ENCODE assay signal across 11 cellular contexts in the genomic region with DNA sequence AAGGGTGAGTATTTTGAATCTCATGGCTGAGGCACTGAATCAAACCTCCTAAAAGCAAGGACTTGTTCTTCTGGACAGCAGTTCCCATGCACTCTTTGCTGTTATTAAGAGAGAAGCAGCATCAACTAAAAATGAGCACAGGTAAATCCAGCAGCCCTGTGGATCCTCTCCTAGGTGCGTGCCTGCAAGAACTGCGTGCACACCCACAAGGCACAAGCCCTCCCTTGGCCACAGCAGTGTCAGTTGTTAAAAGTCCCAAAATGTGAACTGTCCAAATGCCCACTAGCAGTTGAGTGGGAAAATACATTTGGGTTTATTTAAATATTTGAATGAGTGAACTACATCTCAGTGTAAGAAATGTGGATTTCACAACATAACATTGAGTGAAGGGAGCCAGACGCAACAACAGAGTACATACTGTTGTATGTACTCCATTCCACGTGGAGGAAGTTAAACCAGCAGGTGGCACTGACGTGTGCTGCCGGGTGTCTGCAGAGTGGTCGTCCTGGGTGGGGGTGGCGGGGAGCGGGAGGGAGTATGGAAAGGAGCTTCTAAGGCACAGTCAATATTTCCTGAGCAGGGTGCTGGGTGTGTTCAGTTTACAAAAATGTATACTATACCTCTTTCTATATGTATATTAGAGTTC.
DNase-seq lines count a peak whose midpoint lies in the region; ATAC-seq and TF ChIP-seq lines count a peak whose summit lies in the region.
"Had no signal": no experiment of that assay in that cellular context is flagged by ENCODE, and none has a peak within 500 bp of the region (broad histone marks: within the 10 kb centered on the region; RNA-seq: fewer than 3 reads in every experiment).

No MANE protein-coding gene starts in this region.

- no peak for ATAC-seq in activated CD8-positive, alpha-beta T cell treated with anti-CD3 and anti-CD28 coated beads for 36 hours
- no peak for ATAC-seq in activated CD8-positive, alpha-beta T cell treated with anti-CD3 and anti-CD28 coated beads, Interleukin-2, amount 10 ng/mL, durations not matched to agents 7 days and 5 days
- ATAC-seq in upper lobe of right lung, result peak; percentile 32
- no peak for ATAC-seq in HG02798 (IDR thresholded peaks at IDR 0.05; ENCODE audit: poor library complexity, unreplicated experiment)
- no peak for ATAC-seq in HG02840 (IDR thresholded peaks at IDR 0.05; ENCODE audit: low FRiP score, unreplicated experiment)

- POLR2A ChIA-PET in activated CD8-positive, alpha-beta T cell treated with anti-CD3 and anti-CD28 coated beads for 36 hours (lab: Charles Lee), result no interaction called here
- POLR2A ChIA-PET in activated CD8-positive, alpha-beta T cell treated with anti-CD3 and anti-CD28 coated beads, Interleukin-2, amount 10 ng/mL, durations not matched to agents 7 days and 5 days (lab: Charles Lee), result no interaction called here

- no peaks in the 10 kb centered on the region for H3K4me1 Mint-ChIP-seq in activated CD8-positive, alpha-beta T cell treated with anti-CD3 and anti-CD28 coated beads for 36 hours (ENCODE audit: low read depth)
- no peaks in the 10 kb centered on the region for H3K4me1 Mint-ChIP-seq in activated CD8-positive, alpha-beta T cell treated with anti-CD3 and anti-CD28 coated beads, Interleukin-2, amount 10 ng/mL, durations not matched to agents 7 days and 5 days (ENCODE audit: low read depth)
- H3K4me1 Mint-ChIP-seq: central memory CD8-positive, alpha-beta T cell had no signal

- CTCF ChIA-PET in activated CD8-positive, alpha-beta T cell treated with anti-CD3 and anti-CD28 coated beads for 36 hours (lab: Charles Lee), result no interaction called here
- CTCF ChIA-PET in activated CD8-positive, alpha-beta T cell treated with anti-CD3 and anti-CD28 coated beads, Interleukin-2, amount 10 ng/mL, durations not matched to agents 7 days and 5 days (lab: Charles Lee), result no interaction called here

- H3K9me3 Mint-ChIP-seq in activated CD8-positive, alpha-beta T cell treated with anti-CD3 and anti-CD28 coated beads for 36 hours, result no peaks in the 10 kb centered on the region
- no peaks in the 10 kb centered on the region for H3K9me3 Mint-ChIP-seq in activated CD8-positive, alpha-beta T cell treated with anti-CD3 and anti-CD28 coated beads, Interleukin-2, amount 10 ng/mL, durations not matched to agents 7 days and 5 days (ENCODE audit: insufficient read depth)
- H3K9me3 Mint-ChIP-seq: activated B cell treated with CpG ODN at 0.5 μM for 24 hours; central memory CD8-positive, alpha-beta T cell had no signal

- intact Hi-C loops in activated CD8-positive, alpha-beta T cell treated with anti-CD3 and anti-CD28 coated beads for 36 hours (cut with micrococcal nuclease), result loop anchor here (5.0 kb wide), 1 partner anchor 612 kb away; no protein-coding TSS in a partner anchor
- intact Hi-C loops in upper lobe of right lung (cut with DNase I), result no loop called here

- no peaks in the 10 kb centered on the region for H3K79me2 ChIP-seq in fibroblast of lung (ENCODE audit: control insufficient read depth, insufficient read depth, low read length)

- no peaks in the 10 kb centered on the region for H4K20me1 ChIP-seq in fibroblast of lung (ENCODE audit: control insufficient read depth, extremely low read depth, insufficient read depth, low read length)

- no peak for TF ChIP-seq CTCF in activated CD8-positive, alpha-beta T cell treated with anti-CD3 and anti-CD28 coated beads for 36 hours (IDR thresholded peaks at IDR 0.05)
- peak; percentile 39 to 47 for TF ChIP-seq CTCF in fibroblast of lung (conservative IDR thresholded peaks at IDR 0.05 in 1 of 2, IDR thresholded peaks at IDR 0.05 in 1 of 2; ENCODE audit: low read depth in 1 of 2, low read length in 2 of 2)
- TF ChIP-seq CTCF in upper lobe of right lung (IDR thresholded peaks at IDR 0.05), result peak; percentile 13

- peaks cover 2% of the 10 kb centered on the region for H3K4me1 ChIP-seq in fibroblast of lung (ENCODE audit: control insufficient read depth, extremely low read depth, insufficient read depth, low read length)
- H3K4me1 ChIP-seq in upper lobe of right lung, result no peaks in the 10 kb centered on the region

- no peaks in the 10 kb centered on the region for H3K36me3 ChIP-seq in fibroblast of lung (ENCODE audit: control insufficient read depth, insufficient read depth, low read length)
- H3K36me3 ChIP-seq in upper lobe of right lung, result no peaks in the 10 kb centered on the region

- no peak overlapping the region for H3K4me2 ChIP-seq in fibroblast of lung (ENCODE audit: extremely low read depth, insufficient read depth, low read length)

- no peak overlapping the region for H3K27ac Mint-ChIP-seq in activated CD8-positive, alpha-beta T cell treated with anti-CD3 and anti-CD28 coated beads for 36 hours
- H3K27ac Mint-ChIP-seq in activated CD8-positive, alpha-beta T cell treated with anti-CD3 and anti-CD28 coated beads, Interleukin-2, amount 10 ng/mL, durations not matched to agents 7 days and 5 days, result no peak overlapping the region
- H3K27ac Mint-ChIP-seq: activated B cell treated with CpG ODN at 0.5 μM for 24 hours had no signal

- DNase-seq in activated CD8-positive, alpha-beta T cell treated with anti-CD3 and anti-CD28 coated beads for 36 hours, result peak; percentile 8
- no peak for DNase-seq in activated CD8-positive, alpha-beta T cell treated with anti-CD3 and anti-CD28 coated beads, Interleukin-2, amount 10 ng/mL, durations not matched to agents 7 days and 5 days
- peak; percentile 84 for DNase-seq in NCI-H82 treated with DMSO at 0.1 percent for 48 hours (lab: John Stamatoyannopoulos, UW; ENCODE audit: unreplicated experiment)
- DNase-seq in fibroblast of lung (ENCODE audit: low read depth in 2 of 2), result peak; percentile 41 to 71
- no peak for DNase-seq in upper lobe of right lung
- no peak for DNase-seq in cerebellar nuclear complex (lab: John Stamatoyannopoulos, UW)
- DNase-seq: activated B cell treated with CpG ODN at 0.5 μM for 24 hours, MV-4-11 had no signal

- no peak overlapping the region for H3K4me3 ChIP-seq in fibroblast of lung (replicated peaks in 1 of 4; ENCODE audit: control extremely low read depth in 1 of 4, insufficient read depth in 1 of 4, low read depth in 3 of 4, low read length in 4 of 4)
- H3K4me3 ChIP-seq in upper lobe of right lung, result no peak overlapping the region

- no peak overlapping the region for H3K9ac ChIP-seq in fibroblast of lung (ENCODE audit: insufficient read depth, low read length)

- H2AFZ ChIP-seq in fibroblast of lung (ENCODE audit: low read length), result no peak overlapping the region

- peaks cover 23% of the 10 kb centered on the region for H3K27me3 Mint-ChIP-seq in activated CD8-positive, alpha-beta T cell treated with anti-CD3 and anti-CD28 coated beads for 36 hours
- peaks cover 13% of the 10 kb centered on the region for H3K27me3 Mint-ChIP-seq in activated CD8-positive, alpha-beta T cell treated with anti-CD3 and anti-CD28 coated beads, Interleukin-2, amount 10 ng/mL, durations not matched to agents 7 days and 5 days (ENCODE audit: low read depth)

- H3K27ac ChIP-seq in fibroblast of lung (ENCODE audit: insufficient read depth, low read length) (no peak overlapping the region), upper lobe of right lung (no peak overlapping the region)

- H3K27me3 ChIP-seq in fibroblast of lung (ENCODE audit: control insufficient read depth, insufficient read depth, low read length) (no peaks in the 10 kb centered on the region), upper lobe of right lung (peaks cover 11% of the 10 kb centered on the region)

- H3K36me3 Mint-ChIP-seq in activated CD8-positive, alpha-beta T cell treated with anti-CD3 and anti-CD28 coated beads for 36 hours (ENCODE audit: low read depth), result no peaks in the 10 kb centered on the region
- no peaks in the 10 kb centered on the region for H3K36me3 Mint-ChIP-seq in activated CD8-positive, alpha-beta T cell treated with anti-CD3 and anti-CD28 coated beads, Interleukin-2, amount 10 ng/mL, durations not matched to agents 7 days and 5 days (ENCODE audit: low read depth)

- no peak overlapping the region for H3K4me3 Mint-ChIP-seq in activated CD8-positive, alpha-beta T cell treated with anti-CD3 and anti-CD28 coated beads for 36 hours
- no peak overlapping the region for H3K4me3 Mint-ChIP-seq in activated CD8-positive, alpha-beta T cell treated with anti-CD3 and anti-CD28 coated beads, Interleukin-2, amount 10 ng/mL, durations not matched to agents 7 days and 5 days
- H3K4me3 Mint-ChIP-seq: activated B cell treated with CpG ODN at 0.5 μM for 24 hours; central memory CD8-positive, alpha-beta T cell had no signal

- H3K9me3 ChIP-seq in fibroblast of lung (ENCODE audit: control insufficient read depth, insufficient read depth, low read depth, low read length) (no peaks in the 10 kb centered on the region), upper lobe of right lung (no peaks in the 10 kb centered on the region)

Comparison
In these comparisons a context has a peak if more than half of its experiments do, and no peak if none do; other contexts are left out.
1. DNase-seq: peak in activated CD8-positive, alpha-beta T cell treated with anti-CD3 and anti-CD28 coated beads for 36 hours (single experiment), NCI-H82 treated with DMSO at 0.1 percent for 48 hours (single experiment) and fibroblast of lung (2 of 2); none in activated CD8-positive, alpha-beta T cell treated with anti-CD3 and anti-CD28 coated beads, Interleukin-2, amount 10 ng/mL, durations not matched to agents 7 days and 5 days (single experiment), upper lobe of right lung (single experiment) and cerebellar nuclear complex (0 of 2).